ENCODE assay signal across 10 cellular contexts in genomic region chr16:46822270-46822669, GRCh38. TPM values are rescaled to one million over a fixed set of nuclear protein-coding genes. Genes with fewer than 3 reads are reported as not detected.
A peak's percentile ranks its signal among the peaks of the same experiment; 100 is the strongest.
DNase-seq lines count a peak whose midpoint lies in the region; ATAC-seq and TF ChIP-seq lines count a peak whose summit lies in the region.
"Had no signal": no experiment of that assay in that cellular context is flagged by ENCODE, and none has a peak within 500 bp of the region (broad histone marks: within the 10 kb centered on the region; RNA-seq: fewer than 3 reads in every experiment).

No MANE protein-coding gene starts in this region.

- CTCF ChIA-PET in AG04449 (lab: Yijun Ruan, JAX), result interaction anchor here (1.0 to 2.4 kb wide), 4 partner anchors 15 to 108 kb away, joined by 3 to 11 read pairs (median 4); no protein-coding TSS in a partner anchor
- CTCF ChIA-PET in activated CD4-positive, alpha-beta memory T cell treated with anti-CD3 and anti-CD28 coated beads, Interleukin-2, amount 10 ng/mL, durations not matched to agents 7 days and 5 days (lab: Charles Lee), result interaction anchor here (1.3 to 2.7 kb wide), 2 partner anchors 20 to 131 kb away, joined by 3 to 5 read pairs; no protein-coding TSS in a partner anchor

- no peaks in the 10 kb centered on the region for H3K9me3 Mint-ChIP-seq in activated CD4-positive, alpha-beta memory T cell treated with anti-CD3 and anti-CD28 coated beads, Interleukin-2, amount 10 ng/mL, durations not matched to agents 7 days and 5 days
- no peaks in the 10 kb centered on the region for H3K9me3 Mint-ChIP-seq in endothelial cell (ENCODE audit: unreplicated experiment)

- ATAC-seq in GM18858 (IDR thresholded peaks at IDR 0.05; ENCODE audit: unreplicated experiment) (peak; percentile 81), HG02870 (IDR thresholded peaks at IDR 0.05; ENCODE audit: unreplicated experiment) (peak; percentile 92)

- DNase-seq in AG04449 (ENCODE audit: low read depth, low spot score) (peak; percentile 50), NCI-H526 treated with DMSO at 0.1 percent for 48 hours (lab: John Stamatoyannopoulos, UW) (no peak), endothelial cell (ENCODE audit: low spot score) (no peak), NCI-H524 treated with DMSO at 0.1 percent for 48 hours (lab: John Stamatoyannopoulos, UW) (no peak), NCI-H2196 (lab: John Stamatoyannopoulos, UW; ENCODE audit: unreplicated experiment) (no peak)
- DNase-seq in activated CD4-positive, alpha-beta memory T cell treated with anti-CD3 and anti-CD28 coated beads, Interleukin-2, amount 10 ng/mL, durations not matched to agents 7 days and 5 days, result peak; percentile 41
- DNase-seq: central memory CD4-positive, alpha-beta T cell; thyroid gland had no signal

- H3K27me3 Mint-ChIP-seq in activated CD4-positive, alpha-beta memory T cell treated with anti-CD3 and anti-CD28 coated beads, Interleukin-2, amount 10 ng/mL, durations not matched to agents 7 days and 5 days, result no peaks in the 10 kb centered on the region
- no peaks in the 10 kb centered on the region for H3K27me3 Mint-ChIP-seq in endothelial cell (ENCODE audit: unreplicated experiment)

- POLR2A ChIA-PET in AG04449 (lab: Yijun Ruan, JAX), result interaction anchor here (0.5 kb wide), 2 partner anchors 9 to 22 kb away, joined by 5 read pairs; partner anchors contain the start of gene C16orf87
- POLR2A ChIA-PET in activated CD4-positive, alpha-beta memory T cell treated with anti-CD3 and anti-CD28 coated beads, Interleukin-2, amount 10 ng/mL, durations not matched to agents 7 days and 5 days (lab: Charles Lee), result interaction anchor here (0.9 to 1.9 kb wide), 5 partner anchors 9 to 202 kb away, joined by 3 to 10 read pairs (median 4); partner anchors contain the start of gene C16orf87

- H3K4me3 Mint-ChIP-seq in activated CD4-positive, alpha-beta memory T cell treated with anti-CD3 and anti-CD28 coated beads, Interleukin-2, amount 10 ng/mL, durations not matched to agents 7 days and 5 days, result no peak overlapping the region
- no peak overlapping the region for H3K4me3 Mint-ChIP-seq in endothelial cell (ENCODE audit: unreplicated experiment)

- no peak for TF ChIP-seq CTCF in AG04449 (IDR thresholded peaks at IDR 0.05; ENCODE audit: insufficient read depth, low read length, missing control alignments)
- no peak for TF ChIP-seq CTCF in endothelial cell (IDR thresholded peaks at IDR 0.05; ENCODE audit: unreplicated experiment)

- no peak overlapping the region for H3K27ac Mint-ChIP-seq in activated CD4-positive, alpha-beta memory T cell treated with anti-CD3 and anti-CD28 coated beads, Interleukin-2, amount 10 ng/mL, durations not matched to agents 7 days and 5 days
- no peak overlapping the region for H3K27ac Mint-ChIP-seq in endothelial cell (ENCODE audit: unreplicated experiment)

- peaks cover 19% of the 10 kb centered on the region for H3K36me3 Mint-ChIP-seq in activated CD4-positive, alpha-beta memory T cell treated with anti-CD3 and anti-CD28 coated beads, Interleukin-2, amount 10 ng/mL, durations not matched to agents 7 days and 5 days (ENCODE audit: low read depth)
- no peaks in the 10 kb centered on the region for H3K36me3 Mint-ChIP-seq in endothelial cell (ENCODE audit: low read depth, unreplicated experiment)

- peaks cover 30% of the 10 kb centered on the region for H3K4me1 Mint-ChIP-seq in activated CD4-positive, alpha-beta memory T cell treated with anti-CD3 and anti-CD28 coated beads, Interleukin-2, amount 10 ng/mL, durations not matched to agents 7 days and 5 days
- no peaks in the 10 kb centered on the region for H3K4me1 Mint-ChIP-seq in endothelial cell (ENCODE audit: unreplicated experiment)

- no peak overlapping the region for H3K4me3 ChIP-seq in AG04449 (ENCODE audit: low read depth, low read length)
- H3K4me3 ChIP-seq: thyroid gland had no signal

RNA-seq across cellular contexts. Expression of gene C16orf87, which starts 8.7 kb away (rescaled TPM):
- 10 to 100 TPM; 18.0 to 19.6 TPM for total RNA-seq in activated CD4-positive, alpha-beta memory T cell treated with anti-CD3 and anti-CD28 coated beads, Interleukin-2, amount 10 ng/mL, durations not matched to agents 7 days and 5 days
- 15.3 TPM for total RNA-seq in endothelial cell (ENCODE audit: unreplicated experiment)

Comparison
In these comparisons a context has a peak if more than half of its experiments do, and no peak if none do; other contexts are left out.
1. DNase-seq: peak in AG04449 (single experiment) and activated CD4-positive, alpha-beta memory T cell treated with anti-CD3 and anti-CD28 coated beads, Interleukin-2, amount 10 ng/mL, durations not matched to agents 7 days and 5 days (single experiment); none in NCI-H526 treated with DMSO at 0.1 percent for 48 hours (single experiment), endothelial cell (single experiment), NCI-H524 treated with DMSO at 0.1 percent for 48 hours (single experiment) and NCI-H2196 (single experiment).